ENCODE assay signal across 15 cellular contexts in genomic region chr2:46974174-46974573, GRCh38.
"Had no signal": no experiment of that assay in that cellular context is flagged by ENCODE, and none has a peak within 500 bp of the region (broad histone marks: within the 10 kb centered on the region; RNA-seq: fewer than 3 reads in every experiment).

No MANE protein-coding gene starts in this region.

- H3K36me3 Mint-ChIP-seq: natural killer cell had no signal

- ATAC-seq: activated CD8-positive, alpha-beta T cell treated with anti-CD3 and anti-CD28 coated beads, Interleukin-2, amount 10 ng/mL, durations not matched to agents 7 days and 5 days; left cardiac atrium; mucosa of descending colon; natural killer cell; T-helper 17 cell had no signal

- H3K27ac Mint-ChIP-seq: activated CD8-positive, alpha-beta T cell treated with anti-CD3 and anti-CD28 coated beads, Interleukin-2, amount 10 ng/mL, durations not matched to agents 7 days and 5 days; natural killer cell had no signal

- DNase-seq: activated CD4-positive, alpha-beta T cell treated with anti-CD3 and anti-CD28 coated beads for 4 hours; activated CD8-positive, alpha-beta memory T cell treated with anti-CD3 and anti-CD28 coated beads, Interleukin-2, amount 50 U/mL, for 48 hours; activated CD8-positive, alpha-beta T cell treated with anti-CD3 and anti-CD28 coated beads, Interleukin-2, amount 10 ng/mL, durations not matched to agents 7 days and 5 days; activated naive CD4-positive, alpha-beta T cell; aorta; dermis blood vessel endothelial cell; head of caudate nucleus; left cardiac atrium; mucosa of descending colon; natural killer cell; retina; stimulated activated CD4-positive, alpha-beta T cell treated with anti-CD3 and anti-CD28 coated beads, Interleukin-2, amount 100 ng/mL, for 48 hours; stimulated activated naive CD4-positive, alpha-beta T cell treated with Interleukin-2 at 50 U/mL for 16 hours; T-helper 17 cell; trophoblast cell had no signal

- H3K27me3 Mint-ChIP-seq: T-helper 17 cell had no signal

- H3K4me3 Mint-ChIP-seq: activated CD8-positive, alpha-beta T cell treated with anti-CD3 and anti-CD28 coated beads, Interleukin-2, amount 10 ng/mL, durations not matched to agents 7 days and 5 days; natural killer cell; T-helper 17 cell had no signal

- H3K9me3 Mint-ChIP-seq: natural killer cell had no signal
